8 cellular contexts compared by ENCODE assay signal in genomic region chr11:72038491-72038890, GRCh38. TPM values are rescaled to one million over a fixed set of nuclear protein-coding genes. Genes with fewer than 3 reads are reported as not detected.
DNase-seq lines count a peak whose midpoint lies in the region; ATAC-seq and TF ChIP-seq lines count a peak whose summit lies in the region.

No MANE protein-coding gene starts in this region.

- H3K36me3 ChIP-seq in GM06990 (ENCODE audit: control insufficient read depth, insufficient read depth, low read length) = peaks cover 3% of the 10 kb centered on the region; the same call in 1 of the 2 replicates
- H3K36me3 ChIP-seq in skeletal muscle tissue (ENCODE audit: control insufficient read depth in 3 of 3, insufficient read depth in 3 of 3, low read length in 3 of 3) = peaks cover 9 to 19% (median 16%) of the 10 kb centered on the region in 3 donors

- no peak for TF ChIP-seq CTCF in GM06990 (IDR thresholded peaks at IDR 0.05; ENCODE audit: insufficient read depth, low read length, poor library complexity, severe bottlenecking)

- intact Hi-C loops in activated T-helper 1 cell treated with anti-CD3 and anti-CD28 coated beads, Interleukin-12 subunit alpha, Interleukin-12 subunit beta, Interleukin-2, Interleukin-4 antibody, amounts not matched to agents 30 ng/mL and 10 ng/mL and 1 ng/mL, durations not matched to agents 14 hours and 24 hours and 36 hours (cut with micrococcal nuclease) = no loop called here
- intact Hi-C loops in left cardiac atrium (cut with DNase I) = loop anchor here in 1 of 2 donors (5.0 kb wide), 1 partner anchor 184 kb away; the partner anchor contains the start of gene INPPL1

- peaks cover 20% of the 10 kb centered on the region for H3K36me3 Mint-ChIP-seq in activated T-helper 1 cell treated with anti-CD3 and anti-CD28 coated beads, Interleukin-12 subunit alpha, Interleukin-12 subunit beta, Interleukin-2, Interleukin-4 antibody, amounts not matched to agents 30 ng/mL and 10 ng/mL and 1 ng/mL, durations not matched to agents 14 hours and 24 hours and 36 hours (ENCODE audit: low read depth)

- H3K27ac ChIP-seq in skeletal muscle tissue (ENCODE audit: low read depth, low read length) = peak overlapping the region; percentile 97

- H3K9me3 ChIP-seq in skeletal muscle tissue (ENCODE audit: control insufficient read depth in 3 of 3, low read length in 3 of 3) = no peaks in the 10 kb centered on the region

- DNase-seq in GM06990 (ENCODE audit: extremely low read depth, insufficient read length) (no peak), left cardiac atrium (peak; percentile 62), SHP77 treated with DMSO at 0.1 percent for 48 hours (lab: John Stamatoyannopoulos, UW) (no peak)
- no peak for DNase-seq in activated T-helper 1 cell treated with anti-CD3 and anti-CD28 coated beads, Interleukin-12 subunit alpha, Interleukin-12 subunit beta, Interleukin-2, Interleukin-4 antibody, amounts not matched to agents 30 ng/mL and 10 ng/mL and 1 ng/mL, durations not matched to agents 14 hours and 24 hours and 36 hours (ENCODE audit: low spot score)
- DNase-seq in stimulated activated naive CD4-positive, alpha-beta T cell (lab: John Stamatoyannopoulos, UW) = no peak
- no peak for DNase-seq in stimulated activated CD4-positive, alpha-beta T cell treated with anti-CD3 and anti-CD28 coated beads, Interleukin-2, amount 100 ng/mL, for 24 hours
- no peak for DNase-seq in stimulated activated naive CD8-positive, alpha-beta T cell treated with anti-CD3 and anti-CD28 coated beads, Interleukin-15, Interleukin-2, amounts not matched to agents 100 U/mL and 50 U/mL, for 24 hours

- H3K27ac Mint-ChIP-seq in activated T-helper 1 cell treated with anti-CD3 and anti-CD28 coated beads, Interleukin-12 subunit alpha, Interleukin-12 subunit beta, Interleukin-2, Interleukin-4 antibody, amounts not matched to agents 30 ng/mL and 10 ng/mL and 1 ng/mL, durations not matched to agents 14 hours and 24 hours and 36 hours = peak overlapping the region; percentile 20

- peak overlapping the region; percentile 86 to 99 (median 99) for H3K9ac ChIP-seq in skeletal muscle tissue (ENCODE audit: low read depth in 1 of 3, low read length in 3 of 3)

- no peaks in the 10 kb centered on the region for H3K27me3 Mint-ChIP-seq in activated T-helper 1 cell treated with anti-CD3 and anti-CD28 coated beads, Interleukin-12 subunit alpha, Interleukin-12 subunit beta, Interleukin-2, Interleukin-4 antibody, amounts not matched to agents 30 ng/mL and 10 ng/mL and 1 ng/mL, durations not matched to agents 14 hours and 24 hours and 36 hours (ENCODE audit: insufficient read depth)

- peaks cover 52 to 55% (median 55%) of the 10 kb centered on the region in 3 donors for H3K4me1 ChIP-seq in skeletal muscle tissue (ENCODE audit: control insufficient read depth in 3 of 3, insufficient read depth in 3 of 3, low read length in 3 of 3)

- H3K27me3 ChIP-seq in GM06990 (replicated peaks; ENCODE audit: control insufficient read depth, insufficient read depth, low read length) (no peaks in the 10 kb centered on the region), skeletal muscle tissue (ENCODE audit: control insufficient read depth in 3 of 3, insufficient read depth in 3 of 3, low read length in 3 of 3) (no peaks in the 10 kb centered on the region)

- peaks cover 15% of the 10 kb centered on the region for H3K4me1 Mint-ChIP-seq in activated T-helper 1 cell treated with anti-CD3 and anti-CD28 coated beads, Interleukin-12 subunit alpha, Interleukin-12 subunit beta, Interleukin-2, Interleukin-4 antibody, amounts not matched to agents 30 ng/mL and 10 ng/mL and 1 ng/mL, durations not matched to agents 14 hours and 24 hours and 36 hours (ENCODE audit: low read depth)

- H3K4me3 ChIP-seq in GM06990 (replicated peaks; ENCODE audit: low read depth, low read length) (peak overlapping the region; percentile 18), skeletal muscle tissue (ENCODE audit: low read length in 3 of 3) (peak overlapping the region; percentile 90 to 95 (median 94))

- H3K4me3 Mint-ChIP-seq in activated T-helper 1 cell treated with anti-CD3 and anti-CD28 coated beads, Interleukin-12 subunit alpha, Interleukin-12 subunit beta, Interleukin-2, Interleukin-4 antibody, amounts not matched to agents 30 ng/mL and 10 ng/mL and 1 ng/mL, durations not matched to agents 14 hours and 24 hours and 36 hours = no peak overlapping the region

- no peaks in the 10 kb centered on the region for H3K9me3 Mint-ChIP-seq in activated T-helper 1 cell treated with anti-CD3 and anti-CD28 coated beads, Interleukin-12 subunit alpha, Interleukin-12 subunit beta, Interleukin-2, Interleukin-4 antibody, amounts not matched to agents 30 ng/mL and 10 ng/mL and 1 ng/mL, durations not matched to agents 14 hours and 24 hours and 36 hours

- peak; percentile 22 to 66 for ATAC-seq in left cardiac atrium
- ATAC-seq in stimulated activated naive CD8-positive, alpha-beta T cell treated with anti-CD3 and anti-CD28 coated beads, Interleukin-15, Interleukin-2, amounts not matched to agents 100 U/mL and 50 U/mL, for 24 hours = no peak

RNA-seq across cellular contexts. Expression of gene IL18BP, which starts 39.8 kb away (rescaled TPM):
- total RNA-seq in activated T-helper 1 cell treated with anti-CD3 and anti-CD28 coated beads, Interleukin-12 subunit alpha, Interleukin-12 subunit beta, Interleukin-2, Interleukin-4 antibody, amounts not matched to agents 30 ng/mL and 10 ng/mL and 1 ng/mL, durations not matched to agents 14 hours and 24 hours and 36 hours = 15.6 and 18.5 TPM in 2 replicates
- total RNA-seq in left cardiac atrium (1 to 10 TPM; 4.4 to 7.3 TPM), skeletal muscle tissue (3.1 TPM)

RNA-seq across cellular contexts. Expression of gene NUMA1, which starts 41.9 kb away (rescaled TPM):
- 141 and 150 TPM in 2 replicates for total RNA-seq in activated T-helper 1 cell treated with anti-CD3 and anti-CD28 coated beads, Interleukin-12 subunit alpha, Interleukin-12 subunit beta, Interleukin-2, Interleukin-4 antibody, amounts not matched to agents 30 ng/mL and 10 ng/mL and 1 ng/mL, durations not matched to agents 14 hours and 24 hours and 36 hours
- total RNA-seq in left cardiac atrium (10 to 100 TPM; 73.3 to 86.7 TPM), skeletal muscle tissue (177 TPM)

RNA-seq across cellular contexts. Expression of gene LRRC51, which starts 42.2 kb away (rescaled TPM):
- total RNA-seq in activated T-helper 1 cell treated with anti-CD3 and anti-CD28 coated beads, Interleukin-12 subunit alpha, Interleukin-12 subunit beta, Interleukin-2, Interleukin-4 antibody, amounts not matched to agents 30 ng/mL and 10 ng/mL and 1 ng/mL, durations not matched to agents 14 hours and 24 hours and 36 hours = 5.7 and 8.2 TPM in 2 replicates
- 1 to 10 TPM; 3.9 to 5.0 TPM for total RNA-seq in left cardiac atrium
- total RNA-seq in skeletal muscle tissue = 2.6 TPM
